In genomic region chr6:139790527-139790926, GRCh38 we compare ENCODE assay signal across 8 cellular contexts.
"Had no signal": no experiment of that assay in that cellular context is flagged by ENCODE, and none has a peak within 500 bp of the region (broad histone marks: within the 10 kb centered on the region; RNA-seq: fewer than 3 reads in every experiment).

No MANE protein-coding gene starts in this region.

- H3K4me1 ChIP-seq: HAP-1 had no signal

- H3K4me2 ChIP-seq: KMS-11 had no signal

- H3K4me3 ChIP-seq: GM23248, HAP-1 had no signal

- H3K9ac ChIP-seq: GM23248, KMS-11 had no signal

- DNase-seq: GM23248, GOT3, H7, HFFc6, KBM-7 had no signal

- H3K9me3 ChIP-seq: HAP-1 had no signal

- ATAC-seq: HCT116 had no signal

- H3K27ac ChIP-seq: GM23248, KMS-11 had no signal

- H3K27ac Mint-ChIP-seq: HFFc6 had no signal

- H3K4me3 Mint-ChIP-seq: HFFc6 had no signal

- H2AFZ ChIP-seq: GM23248 had no signal

- H3K36me3 ChIP-seq: HAP-1 had no signal
